ENCODE assay signal across 13 cellular contexts in the genomic region with DNA sequence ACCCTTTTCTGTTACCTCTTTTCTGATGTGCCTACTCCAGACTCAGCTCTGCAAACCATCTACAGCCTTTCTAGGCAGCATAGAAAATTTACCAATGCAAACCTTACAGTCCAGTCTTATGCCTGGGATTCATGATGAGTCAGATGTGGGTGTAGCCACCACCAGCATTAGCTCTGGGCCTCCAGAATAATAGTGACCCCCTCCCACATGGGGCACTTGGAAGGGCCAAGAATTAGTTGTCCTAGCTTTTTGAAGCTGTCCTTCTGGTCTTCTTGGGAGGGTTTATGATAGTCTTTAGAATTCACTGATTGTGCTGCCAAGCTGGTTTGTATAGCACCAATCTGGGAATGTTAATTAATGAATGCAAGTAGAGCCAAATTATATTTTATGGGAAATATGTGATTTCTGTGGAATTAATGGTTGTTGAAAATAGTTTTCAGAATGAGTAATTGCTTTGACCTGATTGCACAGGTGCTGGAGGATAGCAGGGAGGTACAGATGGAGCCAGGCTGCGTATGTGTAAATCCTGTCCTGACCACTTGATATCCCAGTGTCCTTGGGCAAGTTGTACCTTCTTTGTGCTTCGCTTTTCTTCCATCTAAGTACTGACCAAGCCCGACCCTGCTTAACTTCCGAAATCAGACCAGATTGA.
DNase-seq lines count a peak whose midpoint lies in the region; ATAC-seq, FAIRE-seq and TF ChIP-seq lines count a peak whose summit lies in the region.
"Had no signal": no experiment of that assay in that cellular context is flagged by ENCODE, and none has a peak within 500 bp of the region (broad histone marks: within the 10 kb centered on the region; RNA-seq: fewer than 3 reads in every experiment).

No MANE protein-coding gene starts in this region.

- H3K27me3 ChIP-seq in bronchial epithelial cell (ENCODE audit: control insufficient read depth, insufficient read depth, low read length) (no peaks in the 10 kb centered on the region), muscle layer of duodenum (ENCODE audit: low read depth, low read length) (no peaks in the 10 kb centered on the region)
- H3K27me3 ChIP-seq: upper lobe of left lung had no signal

- peaks cover 0 to 19% of the 10 kb centered on the region in 2 donors for H3K4me1 ChIP-seq in muscle layer of duodenum (ENCODE audit: control insufficient read depth in 1 of 2, insufficient read depth in 2 of 2, low read length in 2 of 2)
- H3K4me1 ChIP-seq: parathyroid adenoma, upper lobe of left lung had no signal

- in situ Hi-C loops in GM13977 (cut with MboI; ENCODE audit: low pct_unique_long_range_greater_than_20kb, low sequenced_read_pairs, unreplicated experiment), result loop anchor here (10.0 kb wide), 1 partner anchor 88 kb away; no protein-coding TSS in a partner anchor

- peak overlapping the region; percentile 82 for H3K27ac ChIP-seq in muscle layer of duodenum (ENCODE audit: low read length)
- H3K27ac ChIP-seq: parathyroid adenoma, upper lobe of left lung had no signal

- H3K9me3 ChIP-seq in muscle layer of duodenum (ENCODE audit: control insufficient read depth in 1 of 2, low read length in 2 of 2), result no peaks in the 10 kb centered on the region
- H3K9me3 ChIP-seq: upper lobe of left lung had no signal

- H3K4me3 ChIP-seq in bronchial epithelial cell (ENCODE audit: low read depth, low read length) (no peak overlapping the region), muscle layer of duodenum (ENCODE audit: low read depth in 1 of 2, low read length in 2 of 2) (no peak overlapping the region)
- H3K4me3 ChIP-seq: upper lobe of left lung had no signal

- no peak for ATAC-seq in left colon

- no peak for FAIRE-seq in bronchial epithelial cell (lab: Jason Lieb, UNC)

- TF ChIP-seq CTCF in bronchial epithelial cell (IDR thresholded peaks at IDR 0.05; ENCODE audit: insufficient read depth, low read length, severe bottlenecking) (no peak), GM13977 (IDR thresholded peaks at IDR 0.05; ENCODE audit: extremely low read depth, insufficient read depth, missing control alignments) (no peak)

- intact Hi-C loops in left colon (cut with DNase I, micrococcal nuclease), result loop anchor here in 1 of 2 donors (5.0 kb wide), 1 partner anchor 96 kb away; the partner anchor contains the start of gene CPED1

- DNase-seq in AG08396 (ENCODE audit: low spot score) (peak; percentile 35), M059J (ENCODE audit: low read depth) (peak; percentile 84), bronchial epithelial cell (ENCODE audit: low read depth) (peak; percentile 78), anterior cingulate cortex (lab: John Stamatoyannopoulos, UW) (no peak), left colon (no peak), NAMALWA (ENCODE audit: low spot score) (no peak), GM13977 (ENCODE audit: low spot score) (no peak)
- DNase-seq: activated CD4-positive, alpha-beta T cell treated with anti-CD3 and anti-CD28 coated beads for 1 hour; activated gamma-delta T cell; NCI-H2107; upper lobe of left lung had no signal

- no peaks in the 10 kb centered on the region for H3K36me3 ChIP-seq in bronchial epithelial cell (ENCODE audit: control insufficient read depth, insufficient read depth, low read length)
- H3K36me3 ChIP-seq in muscle layer of duodenum (ENCODE audit: control insufficient read depth in 1 of 2, insufficient read depth in 2 of 2, low read length in 2 of 2), result no peaks in the 10 kb centered on the region
- H3K36me3 ChIP-seq: upper lobe of left lung had no signal

Comparison
In these comparisons a context has a peak if more than half of its experiments do, and no peak if none do; other contexts are left out.
1. DNase-seq: peak in AG08396 (single experiment), M059J (single experiment) and bronchial epithelial cell (single experiment); none in anterior cingulate cortex (0 of 58), left colon (0 of 2), NAMALWA (single experiment) and GM13977 (single experiment).